In the genomic region with DNA sequence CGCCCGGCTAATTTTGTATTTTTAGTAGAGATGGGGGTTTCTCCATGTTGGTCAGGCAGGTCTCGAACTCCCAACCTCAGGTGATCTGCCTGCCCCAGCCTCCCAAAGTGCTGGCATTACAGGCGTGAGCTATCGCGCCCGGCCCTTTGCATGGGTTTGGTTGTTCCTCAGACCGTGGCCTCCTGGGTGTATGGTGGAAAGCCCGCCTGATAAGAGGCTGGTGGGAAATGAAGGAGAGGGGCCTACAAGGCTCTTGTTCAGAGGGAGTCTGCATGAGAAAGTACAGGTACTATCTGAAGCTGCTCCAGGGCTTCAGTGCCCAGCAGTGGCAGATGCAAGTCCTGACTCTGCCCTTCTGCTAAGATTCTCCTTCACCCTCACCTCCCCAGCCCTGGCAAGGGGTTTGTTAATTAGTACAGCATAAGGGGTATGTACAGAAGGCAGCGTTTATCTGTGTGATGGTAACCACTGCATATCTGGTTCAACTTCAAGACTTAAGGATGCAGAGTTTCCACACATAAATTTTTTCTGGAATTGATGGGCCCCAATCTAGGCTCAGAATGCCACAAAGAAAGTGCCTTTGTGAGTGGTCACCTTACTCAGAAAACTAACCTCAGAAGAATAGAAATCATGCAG, we compare ENCODE assay signal across 17 cellular contexts. TPM values are rescaled to one million over a fixed set of nuclear protein-coding genes. Genes with fewer than 3 reads are reported as not detected.
DNase-seq lines count a peak whose midpoint lies in the region; ATAC-seq and TF ChIP-seq lines count a peak whose summit lies in the region.
"Had no signal": no experiment of that assay in that cellular context is flagged by ENCODE, and none has a peak within 500 bp of the region (broad histone marks: within the 10 kb centered on the region; RNA-seq: fewer than 3 reads in every experiment).

No MANE protein-coding gene starts in this region.

- peaks cover 68% of the 10 kb centered on the region for H3K4me1 ChIP-seq in CD4-positive, alpha-beta memory T cell (ENCODE audit: insufficient read depth, low read length)
- H3K4me1 ChIP-seq in Caco-2 = no peaks in the 10 kb centered on the region

- intact Hi-C loops in CD4-positive, alpha-beta memory T cell (cut with micrococcal nuclease) = no loop called here
- intact Hi-C loops in natural killer cell (cut with micrococcal nuclease) (no loop called here), Caco-2 (cut with micrococcal nuclease; ENCODE audit: unreplicated experiment) (no loop called here)

- no peaks in the 10 kb centered on the region for H3K27me3 ChIP-seq in CD4-positive, alpha-beta memory T cell (ENCODE audit: insufficient read depth, low read length)
- no peaks in the 10 kb centered on the region for H3K27me3 ChIP-seq in Caco-2 (replicated peaks; ENCODE audit: control insufficient read depth, insufficient read depth, low read length)
- H3K27me3 ChIP-seq: SJCRH30 had no signal

- peak overlapping the region in 4 of 7 donors; percentile 15 to 66 (median 52) for H3K27ac Mint-ChIP-seq in CD4-positive, alpha-beta memory T cell
- H3K27ac Mint-ChIP-seq in activated T-helper 17 cell treated with anti-CD3 and anti-CD28 coated beads, Interleukin-2, amount 50 U/mL, for 72 hours = peak overlapping the region; percentile 41
- H3K27ac Mint-ChIP-seq in natural killer cell = peak overlapping the region; percentile 54 to 94
- no peak overlapping the region for H3K27ac Mint-ChIP-seq in HFFc6
- no peak overlapping the region for H3K27ac Mint-ChIP-seq in Caco-2 (ENCODE audit: unreplicated experiment)
- H3K27ac Mint-ChIP-seq: activated naive CD8-positive, alpha-beta T cell treated with anti-CD3 and anti-CD28 coated beads, Interleukin-2, amount 10 ng/mL, durations not matched to agents 7 days and 5 days had no signal

- no peak overlapping the region for H3K4me3 ChIP-seq in CD4-positive, alpha-beta memory T cell (ENCODE audit: low read length in 2 of 2)
- no peak overlapping the region for H3K4me3 ChIP-seq in Caco-2 (ENCODE audit: low read depth, low read length)
- H3K4me3 ChIP-seq: heart right ventricle, lung, SJCRH30 had no signal

- DNase-seq in CD4-positive, alpha-beta memory T cell = no peak
- DNase-seq in natural killer cell (no peak), HFFc6 (no peak), Caco-2 (no peak)
- DNase-seq in stimulated activated naive CD4-positive, alpha-beta T cell (lab: John Stamatoyannopoulos, UW) = no peak
- DNase-seq: activated naive CD8-positive, alpha-beta T cell treated with anti-CD3 and anti-CD28 coated beads, Interleukin-2, amount 10 ng/mL, durations not matched to agents 7 days and 5 days; brain microvascular endothelial cell; heart right ventricle; NCI-H146; SJCRH30; T-helper 9 cell had no signal

- CTCF ChIA-PET in CD4-positive, alpha-beta memory T cell (lab: Charles Lee; ENCODE audit: partially characterized antibody) = interaction anchor here (1.1 kb wide), 1 partner anchor 16 kb away, joined by 3 read pairs; no protein-coding TSS in a partner anchor
- CTCF ChIA-PET in Caco-2 (lab: Charles Lee) = no interaction called here

- peaks cover 0 to 1% (median 0%) of the 10 kb centered on the region in 8 donors for H3K9me3 Mint-ChIP-seq in CD4-positive, alpha-beta memory T cell
- no peaks in the 10 kb centered on the region for H3K9me3 Mint-ChIP-seq in activated T-helper 17 cell treated with anti-CD3 and anti-CD28 coated beads, Interleukin-2, amount 50 U/mL, for 72 hours
- no peaks in the 10 kb centered on the region for H3K9me3 Mint-ChIP-seq in natural killer cell
- peaks cover 12% of the 10 kb centered on the region for H3K9me3 Mint-ChIP-seq in HFFc6
- no peaks in the 10 kb centered on the region for H3K9me3 Mint-ChIP-seq in Caco-2 (ENCODE audit: unreplicated experiment)

- TF ChIP-seq CTCF in natural killer cell (IDR thresholded peaks at IDR 0.05) (no peak), HFFc6 (IDR thresholded peaks at IDR 0.05) (no peak), Caco-2 (IDR thresholded peaks at IDR 0.05; ENCODE audit: insufficient read depth in 1 of 2, low read depth in 1 of 2, low read length in 1 of 2, severe bottlenecking in 1 of 2, unreplicated experiment in 1 of 2) (no peak)

- H3K27ac ChIP-seq in CD4-positive, alpha-beta memory T cell (ENCODE audit: low read depth, low read length) = no peak overlapping the region
- H3K27ac ChIP-seq: brain microvascular endothelial cell, heart right ventricle had no signal

- H3K4me3 Mint-ChIP-seq in CD4-positive, alpha-beta memory T cell = no peak overlapping the region
- peak overlapping the region; percentile 16 for H3K4me3 Mint-ChIP-seq in activated T-helper 17 cell treated with anti-CD3 and anti-CD28 coated beads, Interleukin-2, amount 50 U/mL, for 72 hours
- H3K4me3 Mint-ChIP-seq in natural killer cell (no peak overlapping the region), HFFc6 (no peak overlapping the region), Caco-2 (ENCODE audit: unreplicated experiment) (no peak overlapping the region)
- H3K4me3 Mint-ChIP-seq: activated naive CD8-positive, alpha-beta T cell treated with anti-CD3 and anti-CD28 coated beads, Interleukin-2, amount 10 ng/mL, durations not matched to agents 7 days and 5 days had no signal

- peak; percentile 11 for TF ChIP-seq POLR2A in GM19099 (IDR thresholded peaks at IDR 0.05; ENCODE audit: extremely low read depth, insufficient read length, low read depth)

- H3K27me3 Mint-ChIP-seq in CD4-positive, alpha-beta memory T cell = no peaks in the 10 kb centered on the region
- H3K27me3 Mint-ChIP-seq in activated T-helper 17 cell treated with anti-CD3 and anti-CD28 coated beads, Interleukin-2, amount 50 U/mL, for 72 hours = no peaks in the 10 kb centered on the region
- H3K27me3 Mint-ChIP-seq in natural killer cell (ENCODE audit: low read depth in 2 of 2) (no peaks in the 10 kb centered on the region), HFFc6 (ENCODE audit: insufficient read depth) (peaks cover 49% of the 10 kb centered on the region), Caco-2 (ENCODE audit: insufficient read depth, unreplicated experiment) (no peaks in the 10 kb centered on the region)
- H3K27me3 Mint-ChIP-seq: activated naive CD8-positive, alpha-beta T cell treated with anti-CD3 and anti-CD28 coated beads, Interleukin-2, amount 10 ng/mL, durations not matched to agents 7 days and 5 days had no signal

- H3K36me3 ChIP-seq in CD4-positive, alpha-beta memory T cell (ENCODE audit: insufficient read depth, low read length) = peaks cover 40% of the 10 kb centered on the region
- H3K36me3 ChIP-seq in Caco-2 (ENCODE audit: control insufficient read depth, insufficient read depth, low read length) = no peaks in the 10 kb centered on the region
- H3K36me3 ChIP-seq: brain microvascular endothelial cell, SJCRH30 had no signal

- BruUV-seq in Caco-2 (replicated peaks; lab: Mats Ljungman, UMichigan) = no TSS peak

- H3K9me3 ChIP-seq in CD4-positive, alpha-beta memory T cell (ENCODE audit: control insufficient read depth in 1 of 2, low read length in 2 of 2) = no peaks in the 10 kb centered on the region
- H3K9me3 ChIP-seq in Caco-2 = no peaks in the 10 kb centered on the region
- H3K9me3 ChIP-seq: heart right ventricle, SJCRH30 had no signal

- peaks cover 42 to 59% of the 10 kb centered on the region in 2 donors for H3K36me3 Mint-ChIP-seq in CD4-positive, alpha-beta memory T cell
- H3K36me3 Mint-ChIP-seq in activated T-helper 17 cell treated with anti-CD3 and anti-CD28 coated beads, Interleukin-2, amount 50 U/mL, for 72 hours (ENCODE audit: low read depth) = peaks cover 90% of the 10 kb centered on the region
- H3K36me3 Mint-ChIP-seq in natural killer cell (peaks cover 14% of the 10 kb centered on the region), HFFc6 (ENCODE audit: low read depth) (peaks cover 12% of the 10 kb centered on the region), Caco-2 (ENCODE audit: insufficient read depth, unreplicated experiment) (no peaks in the 10 kb centered on the region)

- peaks cover 51 to 74% (median 56%) of the 10 kb centered on the region in 4 donors for H3K4me1 Mint-ChIP-seq in CD4-positive, alpha-beta memory T cell
- H3K4me1 Mint-ChIP-seq in activated T-helper 17 cell treated with anti-CD3 and anti-CD28 coated beads, Interleukin-2, amount 50 U/mL, for 72 hours = peaks cover 50% of the 10 kb centered on the region
- H3K4me1 Mint-ChIP-seq in natural killer cell = peaks cover 60 to 67% of the 10 kb centered on the region in 2 donors
- peaks cover 16% of the 10 kb centered on the region for H3K4me1 Mint-ChIP-seq in HFFc6 (ENCODE audit: low read depth)
- H3K4me1 Mint-ChIP-seq in Caco-2 (ENCODE audit: low read depth, unreplicated experiment) = no peaks in the 10 kb centered on the region

- POLR2A ChIA-PET in CD4-positive, alpha-beta memory T cell (lab: Charles Lee; ENCODE audit: partially characterized antibody) = interaction anchor here (1.5 kb wide), 1 partner anchor 8 kb away, joined by 3 read pairs; no protein-coding TSS in a partner anchor
- POLR2A ChIA-PET in Caco-2 (lab: Charles Lee) = no interaction called here

- ATAC-seq in activated T-helper 17 cell treated with anti-CD3 and anti-CD28 coated beads, Interleukin-2, amount 50 U/mL, for 72 hours (replicated peaks) = peak; percentile 15
- ATAC-seq in natural killer cell (no peak), HG03469 (IDR thresholded peaks at IDR 0.05; ENCODE audit: unreplicated experiment) (no peak)
- ATAC-seq: heart right ventricle, sciatic nerve had no signal

RNA-seq across cellular contexts. Expression of gene GRB7, which starts 24.2 kb away (rescaled TPM):
- total RNA-seq in CD4-positive, alpha-beta memory T cell = not detected
- polyA plus RNA-seq in CD4-positive, alpha-beta memory T cell = not detected
- total RNA-seq in activated T-helper 17 cell treated with anti-CD3 and anti-CD28 coated beads, Interleukin-2, amount 50 U/mL, for 72 hours = under 1 TPM in 1 of 2 donors, not detected in 1; 0.40 TPM
- total RNA-seq in natural killer cell (under 1 TPM in 1 of 3 donors, not detected in 2; 0.27 TPM), Caco-2 (2022) (83.3 and 98.6 TPM in 2 replicates)
- not detected for total RNA-seq in HFFc6 (2021; fragmentation: NEBNext Ultra II Directional; extraction: Animal tissue kit (Norgen Biotek cat#: 25700))
- total RNA-seq: endothelial cell of umbilical vein, SJCRH30 had no signal

RNA-seq across cellular contexts. Expression of gene MIEN1, which starts 31.6 kb away (rescaled TPM):
- 10 to 100 TPM; 35.8 TPM for total RNA-seq in CD4-positive, alpha-beta memory T cell
- 10 to 100 TPM; 90.8 to 96.6 TPM for polyA plus RNA-seq in CD4-positive, alpha-beta memory T cell
- total RNA-seq in activated T-helper 17 cell treated with anti-CD3 and anti-CD28 coated beads, Interleukin-2, amount 50 U/mL, for 72 hours = 10 to 100 TPM; 24.6 to 45.2 TPM
- total RNA-seq in natural killer cell (10 to 100 TPM; 48.8 to 55.2 (median 51.6) TPM), Caco-2 (2022) (42.9 and 46.3 TPM in 2 replicates)
- 10 to 100 TPM; 56.9 to 70.3 (median 66.0) TPM for total RNA-seq in HFFc6 (2021; fragmentation: NEBNext Ultra II Directional; extraction: Animal tissue kit (Norgen Biotek cat#: 25700))

Comparison
In these comparisons a context has a peak if more than half of its experiments do, and no peak if none do; other contexts are left out.
1. H3K27ac Mint-ChIP-seq: peak in CD4-positive, alpha-beta memory T cell (4 of 7), activated T-helper 17 cell treated with anti-CD3 and anti-CD28 coated beads, Interleukin-2, amount 50 U/mL, for 72 hours (single experiment) and natural killer cell (2 of 2); none in HFFc6 (single experiment) and Caco-2 (single experiment).
2. RNA of gene GRB7, which starts 24.2 kb away (total RNA-seq): 83.3 to 98.6 TPM in Caco-2; 0.40 TPM in activated T-helper 17 cell treated with anti-CD3 and anti-CD28 coated beads, Interleukin-2, amount 50 U/mL, for 72 hours, not detected in HFFc6, not detected in CD4-positive, alpha-beta memory T cell and 0.27 TPM in natural killer cell; every median in the first group is over 10 times any median in the second.